ENCODE assay signal across 8 cellular contexts in the genomic region with DNA sequence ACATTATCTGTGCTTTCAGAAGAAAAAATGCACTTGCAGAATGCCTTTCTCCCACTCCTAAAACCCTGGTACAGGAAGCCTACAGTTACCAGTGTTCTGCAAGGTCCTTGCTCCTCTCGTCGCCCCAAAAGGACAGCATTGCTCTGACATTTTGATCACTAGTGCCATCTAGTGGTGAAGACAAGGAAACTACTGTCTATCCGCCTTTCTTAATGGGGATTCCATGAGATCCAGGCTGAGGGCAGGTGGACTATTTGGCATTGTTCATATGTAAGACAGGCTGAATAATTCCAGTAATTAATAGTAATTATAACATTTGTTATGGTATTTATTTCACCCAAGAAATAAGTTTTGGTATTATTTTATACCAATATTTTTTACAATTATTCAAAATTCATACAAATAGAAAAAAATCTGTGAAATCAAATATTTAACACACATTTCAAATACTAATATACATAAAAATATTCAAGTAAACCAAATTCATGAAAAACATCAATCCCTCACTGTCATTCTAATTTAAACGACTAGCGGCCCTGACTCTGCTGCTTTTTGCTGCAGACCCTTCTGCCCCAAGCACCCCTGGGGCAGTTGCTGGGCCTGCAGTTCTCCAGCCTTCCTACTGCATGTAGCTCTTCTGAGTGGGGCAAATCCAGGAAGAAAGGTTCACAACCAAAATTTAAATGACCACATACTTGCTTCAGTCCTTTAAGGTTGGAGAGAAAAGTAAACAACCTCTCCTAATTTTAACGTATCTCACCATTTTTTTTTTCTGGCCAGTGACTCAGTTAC. TPM values are rescaled to one million over a fixed set of nuclear protein-coding genes. Genes with fewer than 3 reads are reported as not detected.
DNase-seq lines count a peak whose midpoint lies in the region; ATAC-seq and TF ChIP-seq lines count a peak whose summit lies in the region.

No MANE protein-coding gene starts in this region.

- H3K27ac Mint-ChIP-seq in naive B cell = peak overlapping the region in 2 of 6 donors; percentile 49 to 52

- DNase-seq in EH (ENCODE audit: low read depth) = peak; percentile 81
- DNase-seq in NCI-H446 treated with DMSO at 0.1 percent for 48 hours (lab: John Stamatoyannopoulos, UW) = peak; percentile 67
- peak; percentile 25 to 26 for DNase-seq in activated CD4-positive, alpha-beta T cell treated with anti-CD3 and anti-CD28 coated beads for 4 hours
- peak; percentile 72 for DNase-seq in epithelial cell of esophagus (ENCODE audit: low read depth)
- peak; percentile 56 for DNase-seq in naive B cell
- no peak for DNase-seq in NCI-H226

- peak; percentile 86 for TF ChIP-seq CTCF in epithelial cell of esophagus (IDR thresholded peaks at IDR 0.05; ENCODE audit: insufficient read depth, low read depth, low read length, missing control alignments)

- H3K9me3 Mint-ChIP-seq in naive B cell = no peaks in the 10 kb centered on the region

- H3K36me3 Mint-ChIP-seq in naive B cell = peaks cover 7 to 21% of the 10 kb centered on the region in 2 donors

- no peak overlapping the region for H3K4me3 Mint-ChIP-seq in naive B cell

- H3K4me1 Mint-ChIP-seq in naive B cell = peaks cover 0 to 4% (median 3%) of the 10 kb centered on the region in 3 donors

- no peaks in the 10 kb centered on the region for H3K27me3 Mint-ChIP-seq in naive B cell

- peak; percentile 95 for ATAC-seq in GM21381 (IDR thresholded peaks at IDR 0.05; ENCODE audit: unreplicated experiment)
- peak; percentile 98 for ATAC-seq in HG03521 (IDR thresholded peaks at IDR 0.05; ENCODE audit: unreplicated experiment)
- ATAC-seq in naive B cell (ENCODE audit: low read depth in 2 of 2) = peak; percentile 84 to 90

- H3K4me3 ChIP-seq in epithelial cell of esophagus (ENCODE audit: low read length) = no peak overlapping the region

RNA-seq across cellular contexts. Expression of gene TPGS2, which starts 19.0 kb away (rescaled TPM):
- polyA plus RNA-seq in naive B cell (ENCODE audit: low read depth in 6 of 6) = 10 to 100 TPM; 39.2 to 57.5 (median 52.5) TPM

RNA-seq across cellular contexts. Expression of gene KIAA1328, which starts 19.1 kb away (rescaled TPM):
- polyA plus RNA-seq in naive B cell (ENCODE audit: low read depth in 6 of 6) = 10 to 100 TPM; 11.6 to 19.9 (median 14.9) TPM
